27 cellular contexts compared by ENCODE assay signal in the genomic region with DNA sequence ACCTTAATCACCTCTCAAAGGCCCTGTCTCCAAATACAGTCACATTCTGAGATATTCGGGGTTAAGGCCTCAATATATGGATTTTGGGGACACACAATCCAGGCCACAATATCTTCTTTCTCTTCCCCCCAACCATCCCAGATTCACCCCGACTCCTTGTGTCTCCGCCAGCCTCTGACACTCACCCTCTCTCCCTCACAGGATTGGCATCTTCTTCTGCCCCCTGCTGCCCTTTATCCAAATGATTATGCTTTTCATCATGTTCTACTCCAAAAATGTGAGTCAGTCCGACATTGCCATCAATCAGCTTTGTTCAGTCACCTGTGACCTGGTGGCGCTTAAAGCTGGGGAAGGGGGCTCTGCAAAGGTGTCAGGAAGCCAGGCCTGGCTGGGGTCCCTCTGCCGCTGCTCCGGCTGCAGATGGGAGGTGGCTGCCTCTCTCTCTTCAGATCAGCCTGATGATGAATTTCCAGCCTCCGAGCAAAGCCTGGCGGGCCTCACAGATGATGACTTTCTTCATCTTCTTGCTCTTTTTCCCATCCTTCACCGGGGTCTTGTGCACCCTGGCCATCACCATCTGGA. TPM values are rescaled to one million over a fixed set of nuclear protein-coding genes. Genes with fewer than 3 reads are reported as not detected.
A peak's percentile ranks its signal among the peaks of the same experiment; 100 is the strongest.
DNase-seq lines count a peak whose midpoint lies in the region; ATAC-seq and TF ChIP-seq lines count a peak whose summit lies in the region.
"Had no signal": no experiment of that assay in that cellular context is flagged by ENCODE, and none has a peak within 500 bp of the region (broad histone marks: within the 10 kb centered on the region; RNA-seq: fewer than 3 reads in every experiment).

No MANE protein-coding gene starts in this region.

- intact Hi-C loops in PC-3 (cut with micrococcal nuclease) = no loop called here
- intact Hi-C loops in posterior cingulate gyrus (cut with DNase I) = no loop called here

- peak; percentile 33 for TF ChIP-seq CTCF in PC-3 (conservative IDR thresholded peaks at IDR 0.05; ENCODE audit: low read depth, low read length)
- peak; percentile 33 for TF ChIP-seq CTCF in foreskin keratinocyte (conservative IDR thresholded peaks at IDR 0.05)

- no peaks in the 10 kb centered on the region; the same call in 1 of the 2 replicates for H3K36me3 ChIP-seq in PC-3 (ENCODE audit: low read depth, low read length)
- H3K36me3 ChIP-seq: SJSA1, suprapubic skin had no signal

- H3K4me1 ChIP-seq in PC-3 (ENCODE audit: insufficient read depth, low read length) (no peaks in the 10 kb centered on the region), foreskin keratinocyte (no peaks in the 10 kb centered on the region)
- H3K4me1 ChIP-seq: SJSA1, upper lobe of right lung had no signal

- H4K20me1 ChIP-seq in PC-3 (ENCODE audit: low read length) = no peaks in the 10 kb centered on the region

- H3K27ac ChIP-seq in PC-3 (ENCODE audit: low read length) (no peak overlapping the region), foreskin keratinocyte (no peak overlapping the region)
- H3K27ac ChIP-seq: SJSA1, skin epidermis, suprapubic skin, upper lobe of right lung had no signal

- H3K9ac ChIP-seq in PC-3 (ENCODE audit: low read length) = no peak overlapping the region

- CTCF ChIA-PET in PC-3 (lab: Charles Lee) = no interaction called here

- no peak overlapping the region for H2AFZ ChIP-seq in PC-3 (ENCODE audit: low read length)

- POLR2A ChIA-PET in PC-3 (lab: Charles Lee; ENCODE audit: unreplicated experiment) = no interaction called here

- no peak overlapping the region for H3K4me2 ChIP-seq in PC-3 (ENCODE audit: low read length)

- H3F3A ChIP-seq in PC-3 (ENCODE audit: low read length, unreplicated experiment) = no peaks in the 10 kb centered on the region

- no peak overlapping the region for H3K4me3 ChIP-seq in PC-3 (ENCODE audit: low read length)
- H3K4me3 ChIP-seq: SJSA1, skin epidermis, suprapubic skin, upper lobe of right lung had no signal

- no TSS peak for BruUV-seq in PC-3 (replicated peaks; lab: Mats Ljungman, UMichigan)

- in situ Hi-C loops in ACHN (cut with HindIII; ENCODE audit: low pct_ligation_motif_present, low pct_unique_long_range_greater_than_20kb, low sequenced_read_pairs) = no loop called here

- peak; percentile 21 for DNase-seq in ACHN
- peak; percentile 6 for DNase-seq in ELR (ENCODE audit: low read depth)
- no peak for DNase-seq in PC-3
- DNase-seq in foreskin keratinocyte = no peak
- DNase-seq in activated effector memory CD4-positive, alpha-beta T cell treated with anti-CD3 and anti-CD28 coated beads, Interleukin-2, amount 50 U/mL, for 16 hours = no peak
- no peak for DNase-seq in NCI-H524 (lab: John Stamatoyannopoulos, UW)
- DNase-seq in posterior cingulate gyrus = no peak
- DNase-seq in HCEC 1CT = no peak
- DNase-seq: activated CD4-positive, alpha-beta T cell treated with anti-CD3 and anti-CD28 coated beads, Interleukin-2, amount 10 ng/mL, durations not matched to agents 24 days and 14 days; activated gamma-delta T cell; activated naive CD8-positive, alpha-beta T cell treated with anti-CD3 and anti-CD28 coated beads for 36 hours; activated T-cell treated with anti-CD3 and anti-CD28 coated beads, Interleukin-2, amount 50 U/mL, for 1 hour; anterior cingulate cortex; CD4-positive, CD25-positive, alpha-beta regulatory T cell; effector CD4-positive, alpha-beta T cell; hypothalamus; KBM-7; left cardiac atrium; NCI-H2081 treated with DMSO at 0.1 percent for 48 hours; NCI-H345; stimulated activated naive CD4-positive, alpha-beta T cell; T-cell; upper lobe of right lung had no signal

- H3K27me3 ChIP-seq in PC-3 (ENCODE audit: low read length) (no peaks in the 10 kb centered on the region), foreskin keratinocyte (no peaks in the 10 kb centered on the region)
- H3K27me3 ChIP-seq: SJSA1, upper lobe of right lung had no signal

- no peak for ATAC-seq in PC-3
- ATAC-seq in foreskin keratinocyte = no peak
- ATAC-seq: natural killer cell treated with Interleukin-12 subunit alpha and Interleukin-12 subunit beta and Interleukin-15 and Interleukin-18, amount 100 ng/mL, for 72 hours; T-cell had no signal

- no peaks in the 10 kb centered on the region for H3K9me2 ChIP-seq in PC-3 (replicated peaks; ENCODE audit: low read length)

- H3K79me2 ChIP-seq in PC-3 (ENCODE audit: low read length) = no peaks in the 10 kb centered on the region

- H3K9me3 ChIP-seq in PC-3 (ENCODE audit: low read length) = no peaks in the 10 kb centered on the region
- H3K9me3 ChIP-seq: SJSA1, suprapubic skin, upper lobe of right lung had no signal

RNA-seq across cellular contexts. Expression of gene GDE1, which starts 35.1 kb away (rescaled TPM):
- total RNA-seq in PC-3 (2014; rRNA removed) (45.6 and 50.7 TPM in 2 replicates), foreskin keratinocyte (58.1 and 60.1 TPM in 2 replicates)
- 45.8 and 50.2 TPM in 2 replicates for polyA plus RNA-seq in foreskin keratinocyte

RNA-seq across cellular contexts. Expression of gene CCP110, which starts 36.9 kb away (rescaled TPM):
- 5.4 and 10.0 TPM in 2 replicates for total RNA-seq in PC-3 (2014; rRNA removed)
- total RNA-seq in foreskin keratinocyte = 12.3 and 16.3 TPM in 2 replicates
- polyA plus RNA-seq in foreskin keratinocyte = 2.3 and 3.1 TPM in 2 replicates

Comparison
In these comparisons a context has a peak if more than half of its experiments do, and no peak if none do; other contexts are left out.
1. DNase-seq: peak in ACHN (single experiment) and ELR (single experiment); none in PC-3 (single experiment), foreskin keratinocyte (0 of 2), activated effector memory CD4-positive, alpha-beta T cell treated with anti-CD3 and anti-CD28 coated beads, Interleukin-2, amount 50 U/mL, for 16 hours (single experiment), NCI-H524 (0 of 2), posterior cingulate gyrus (0 of 10) and HCEC 1CT (single experiment).